In genomic region chr21:45811136-45811535, GRCh38 we compare ENCODE assay signal across 21 cellular contexts.
DNase-seq lines count a peak whose midpoint lies in the region; ATAC-seq and TF ChIP-seq lines count a peak whose summit lies in the region.
"Had no signal": no experiment of that assay in that cellular context is flagged by ENCODE, and none has a peak within 500 bp of the region (broad histone marks: within the 10 kb centered on the region; RNA-seq: fewer than 3 reads in every experiment).

No MANE protein-coding gene starts in this region.

- no peak overlapping the region for H3K4me3 Mint-ChIP-seq in osteocyte (ENCODE audit: unreplicated experiment)
- H3K4me3 Mint-ChIP-seq in activated CD4-positive, alpha-beta T cell treated with anti-CD3 and anti-CD28 coated beads, Interleukin-2, amount 10 ng/mL, durations not matched to agents 7 days and 5 days = no peak overlapping the region
- H3K4me3 Mint-ChIP-seq: CD4-positive, CD25-positive, alpha-beta regulatory T cell had no signal

- peaks cover 17% of the 10 kb centered on the region for H3K27me3 Mint-ChIP-seq in osteocyte (ENCODE audit: unreplicated experiment)
- no peaks in the 10 kb centered on the region for H3K27me3 Mint-ChIP-seq in activated CD4-positive, alpha-beta T cell treated with anti-CD3 and anti-CD28 coated beads, Interleukin-2, amount 10 ng/mL, durations not matched to agents 7 days and 5 days

- no peaks in the 10 kb centered on the region for H3K4me1 Mint-ChIP-seq in osteocyte (ENCODE audit: unreplicated experiment)
- H3K4me1 Mint-ChIP-seq in activated CD4-positive, alpha-beta T cell treated with anti-CD3 and anti-CD28 coated beads, Interleukin-2, amount 10 ng/mL, durations not matched to agents 7 days and 5 days = no peaks in the 10 kb centered on the region
- H3K4me1 Mint-ChIP-seq: CD4-positive, CD25-positive, alpha-beta regulatory T cell had no signal

- no peak for TF ChIP-seq CTCF in coronary artery (IDR thresholded peaks at IDR 0.05)
- TF ChIP-seq CTCF in osteocyte (IDR thresholded peaks at IDR 0.05) = no peak

- ATAC-seq in esophagus mucosa = no peak
- ATAC-seq: GM12878 had no signal

- peaks cover 2% of the 10 kb centered on the region for H3K36me3 Mint-ChIP-seq in osteocyte (ENCODE audit: unreplicated experiment)
- peaks cover 5% of the 10 kb centered on the region for H3K36me3 Mint-ChIP-seq in activated CD4-positive, alpha-beta T cell treated with anti-CD3 and anti-CD28 coated beads, Interleukin-2, amount 10 ng/mL, durations not matched to agents 7 days and 5 days (ENCODE audit: low read depth)
- H3K36me3 Mint-ChIP-seq: CD4-positive, CD25-positive, alpha-beta regulatory T cell had no signal

- no peaks in the 10 kb centered on the region for H3K9me3 Mint-ChIP-seq in osteocyte (ENCODE audit: unreplicated experiment)
- peaks cover 7% of the 10 kb centered on the region for H3K9me3 Mint-ChIP-seq in activated CD4-positive, alpha-beta T cell treated with anti-CD3 and anti-CD28 coated beads, Interleukin-2, amount 10 ng/mL, durations not matched to agents 7 days and 5 days

- no peak overlapping the region for H3K4me3 ChIP-seq in coronary artery
- H3K4me3 ChIP-seq: GM12878, Peyer's patch, SJSA1 had no signal

- H3K27ac ChIP-seq in coronary artery = no peak overlapping the region
- H3K27ac ChIP-seq: KMS-11, Peyer's patch, SJSA1 had no signal

- POLR2A ChIA-PET in activated CD4-positive, alpha-beta T cell treated with anti-CD3 and anti-CD28 coated beads, Interleukin-2, amount 10 ng/mL, durations not matched to agents 7 days and 5 days (lab: Charles Lee) = no interaction called here

- H3K27ac Mint-ChIP-seq in osteocyte (ENCODE audit: unreplicated experiment) = no peak overlapping the region
- H3K27ac Mint-ChIP-seq in activated CD4-positive, alpha-beta T cell treated with anti-CD3 and anti-CD28 coated beads, Interleukin-2, amount 10 ng/mL, durations not matched to agents 7 days and 5 days = no peak overlapping the region
- H3K27ac Mint-ChIP-seq: CD4-positive, CD25-positive, alpha-beta regulatory T cell had no signal

- CTCF ChIA-PET in activated CD4-positive, alpha-beta T cell treated with anti-CD3 and anti-CD28 coated beads, Interleukin-2, amount 10 ng/mL, durations not matched to agents 7 days and 5 days (lab: Charles Lee) = no interaction called here

- DNase-seq in NCI-H524 treated with DMSO at 0.1 percent for 48 hours (lab: John Stamatoyannopoulos, UW) (peak; percentile 17), RPMI8226 (peak; percentile 58), coronary artery (ENCODE audit: low spot score) (peak; percentile 49), osteocyte (ENCODE audit: extremely low spot score, unreplicated experiment) (peak; percentile 34), NCI-H345 (lab: John Stamatoyannopoulos, UW) (no peak)
- DNase-seq in activated CD4-positive, alpha-beta T cell treated with anti-CD3 and anti-CD28 coated beads, Interleukin-2, amount 10 ng/mL, durations not matched to agents 7 days and 5 days = no peak
- DNase-seq: CD4-positive, CD25-positive, alpha-beta regulatory T cell; DMS 273 treated with DMSO at 0.1 percent for 48 hours; DMS79 treated with DMSO at 0.1 percent for 48 hours; GOT3; HCEC 1CT; NCI-H1092 treated with DMSO at 0.1 percent for 48 hours; NCI-H1436 treated with DMSO at 0.1 percent for 48 hours; NCI-H1930; NCI-H510A; NCI-H748 treated with DMSO at 0.1 percent for 48 hours; Peyer's patch had no signal

Comparison
In these comparisons a context has a peak if more than half of its experiments do, and no peak if none do; other contexts are left out.
1. DNase-seq: peak in NCI-H524 treated with DMSO at 0.1 percent for 48 hours (single experiment), RPMI8226 (single experiment), coronary artery (single experiment) and osteocyte (single experiment); none in NCI-H345 (single experiment) and activated CD4-positive, alpha-beta T cell treated with anti-CD3 and anti-CD28 coated beads, Interleukin-2, amount 10 ng/mL, durations not matched to agents 7 days and 5 days (single experiment).